ENCODE assay signal across 8 cellular contexts in genomic region chr1:32073387-32074229, GRCh38. TPM values are rescaled to one million over a fixed set of nuclear protein-coding genes. Genes with fewer than 3 reads are reported as not detected.
DNase-seq lines count a peak whose midpoint lies in the region; ATAC-seq and TF ChIP-seq lines count a peak whose summit lies in the region.

No MANE protein-coding gene starts in this region.

- H3K9me3 Mint-ChIP-seq in activated CD4-positive, alpha-beta T cell treated with anti-CD3 and anti-CD28 coated beads, Interleukin-2, amount 10 ng/mL, durations not matched to agents 7 days and 5 days: no peaks in the 10 kb centered on the region

- H3K4me1 ChIP-seq in SJSA1 (replicated peaks) (peaks cover 26% of the 10 kb centered on the region), foreskin keratinocyte (peaks cover 8% of the 10 kb centered on the region)

- POLR2A ChIA-PET in activated CD4-positive, alpha-beta T cell treated with anti-CD3 and anti-CD28 coated beads, Interleukin-2, amount 10 ng/mL, durations not matched to agents 7 days and 5 days (lab: Charles Lee): interaction anchor here (0.6 to 1.4 kb wide), 4 partner anchors 26 to 247 kb away, joined by 3 to 5 read pairs (median 3); no protein-coding TSS in a partner anchor

- no peaks in the 10 kb centered on the region for H3K27me3 ChIP-seq in SJSA1 (replicated peaks)
- no peaks in the 10 kb centered on the region for H3K27me3 ChIP-seq in foreskin keratinocyte

- H3K27me3 Mint-ChIP-seq in activated CD4-positive, alpha-beta T cell treated with anti-CD3 and anti-CD28 coated beads, Interleukin-2, amount 10 ng/mL, durations not matched to agents 7 days and 5 days: peaks cover 3% of the 10 kb centered on the region

- TF ChIP-seq POLR2A in GM18505 (IDR thresholded peaks at IDR 0.05; ENCODE audit: borderline replicate concordance, extremely low read depth, insufficient read depth, insufficient read length): no peak

- ATAC-seq in foreskin keratinocyte: peak; percentile 24
- ATAC-seq in GM18505 (IDR thresholded peaks at IDR 0.05; ENCODE audit: unreplicated experiment): no peak

- peaks cover 47% of the 10 kb centered on the region for H3K4me1 Mint-ChIP-seq in activated CD4-positive, alpha-beta T cell treated with anti-CD3 and anti-CD28 coated beads, Interleukin-2, amount 10 ng/mL, durations not matched to agents 7 days and 5 days

- H3K36me3 Mint-ChIP-seq in activated CD4-positive, alpha-beta T cell treated with anti-CD3 and anti-CD28 coated beads, Interleukin-2, amount 10 ng/mL, durations not matched to agents 7 days and 5 days (ENCODE audit: low read depth): peaks cover 26% of the 10 kb centered on the region

- H3K27ac Mint-ChIP-seq in activated CD4-positive, alpha-beta T cell treated with anti-CD3 and anti-CD28 coated beads, Interleukin-2, amount 10 ng/mL, durations not matched to agents 7 days and 5 days: peak overlapping the region; percentile 92

- DNase-seq in activated CD4-positive, alpha-beta T cell treated with anti-CD3 and anti-CD28 coated beads, Interleukin-2, amount 10 ng/mL, durations not matched to agents 7 days and 5 days: no peak
- no peak for DNase-seq in activated CD4-positive, alpha-beta T cell treated with anti-CD3 and anti-CD28 coated beads for 48 hours
- no peak for DNase-seq in SJSA1 (ENCODE audit: low read depth in 1 of 2, low spot score in 2 of 2)
- DNase-seq in foreskin keratinocyte: no peak
- DNase-seq in retinal pigment epithelial cell (ENCODE audit: low read depth): no peak
- no peak for DNase-seq in middle frontal gyrus (ENCODE audit: extremely low spot score, low spot score)
- DNase-seq in Ammon's horn (ENCODE audit: low spot score): no peak

- no peak for TF ChIP-seq CTCF in foreskin keratinocyte (conservative IDR thresholded peaks at IDR 0.05)
- TF ChIP-seq CTCF in retinal pigment epithelial cell (conservative IDR thresholded peaks at IDR 0.05; ENCODE audit: low read depth, low read length): no peak

- no peaks in the 10 kb centered on the region for H3K9me3 ChIP-seq in SJSA1 (replicated peaks)

- H3K4me3 Mint-ChIP-seq in activated CD4-positive, alpha-beta T cell treated with anti-CD3 and anti-CD28 coated beads, Interleukin-2, amount 10 ng/mL, durations not matched to agents 7 days and 5 days: peak overlapping the region; percentile 96

- peaks cover 38% of the 10 kb centered on the region for H3K36me3 ChIP-seq in SJSA1

- H3K27ac ChIP-seq in SJSA1 (peak overlapping the region; percentile 67), foreskin keratinocyte (peak overlapping the region; percentile 63)

- CTCF ChIA-PET in activated CD4-positive, alpha-beta T cell treated with anti-CD3 and anti-CD28 coated beads, Interleukin-2, amount 10 ng/mL, durations not matched to agents 7 days and 5 days (lab: Charles Lee): interaction anchor here (0.6 to 3.2 kb wide), 16 partner anchors 11 to 1108 kb away, joined by 3 to 18 read pairs (median 4); partner anchors contain the start of genes KPNA6 and TRIM62

- H3K4me3 ChIP-seq in SJSA1: peak overlapping the region; percentile 92
- H3K4me3 ChIP-seq in retinal pigment epithelial cell (ENCODE audit: low read length): peak overlapping the region; percentile 64

RNA-seq across cellular contexts. Expression of gene TMEM39B, which starts 0.9 kb away (rescaled TPM):
- total RNA-seq in activated CD4-positive, alpha-beta T cell treated with anti-CD3 and anti-CD28 coated beads, Interleukin-2, amount 10 ng/mL, durations not matched to agents 7 days and 5 days: 10 to 100 TPM; 30.4 to 36.3 TPM
- total RNA-seq in SJSA1 (2014; rRNA removed; shearing (Covaris generic)): 2.9 and 5.8 TPM in 2 replicates
- 10.1 and 11.4 TPM in 2 replicates for total RNA-seq in foreskin keratinocyte
- 15.8 and 17.2 TPM in 2 replicates for polyA plus RNA-seq in foreskin keratinocyte

RNA-seq across cellular contexts. Expression of gene KPNA6, which starts 34.2 kb away (rescaled TPM):
- total RNA-seq in activated CD4-positive, alpha-beta T cell treated with anti-CD3 and anti-CD28 coated beads, Interleukin-2, amount 10 ng/mL, durations not matched to agents 7 days and 5 days: 10 to 100 TPM; 64.8 to 64.9 TPM
- 45.4 and 54.4 TPM in 2 replicates for total RNA-seq in SJSA1 (2014; rRNA removed; shearing (Covaris generic))
- 58.2 and 58.9 TPM in 2 replicates for total RNA-seq in foreskin keratinocyte
- 15.1 and 17.7 TPM in 2 replicates for polyA plus RNA-seq in foreskin keratinocyte

RNA-seq across cellular contexts. Expression of gene KHDRBS1, which starts 59.9 kb away (rescaled TPM):
- 100 to 1,000 TPM; 174 to 183 TPM for total RNA-seq in activated CD4-positive, alpha-beta T cell treated with anti-CD3 and anti-CD28 coated beads, Interleukin-2, amount 10 ng/mL, durations not matched to agents 7 days and 5 days
- 61.1 and 74.6 TPM in 2 replicates for total RNA-seq in SJSA1 (2014; rRNA removed; shearing (Covaris generic))
- total RNA-seq in foreskin keratinocyte: 120 and 121 TPM in 2 replicates
- polyA plus RNA-seq in foreskin keratinocyte: 81.2 and 92.5 TPM in 2 replicates
